ENCODE assay signal across 20 cellular contexts in genomic region chr10:97887399-97887798, GRCh38. TPM values are rescaled to one million over a fixed set of nuclear protein-coding genes. Genes with fewer than 3 reads are reported as not detected.
DNase-seq lines count a peak whose midpoint lies in the region; ATAC-seq, FAIRE-seq and TF ChIP-seq lines count a peak whose summit lies in the region.
"Had no signal": no experiment of that assay in that cellular context is flagged by ENCODE, and none has a peak within 500 bp of the region (broad histone marks: within the 10 kb centered on the region; RNA-seq: fewer than 3 reads in every experiment).

No MANE protein-coding gene starts in this region.

- no peak overlapping the region for H3K4me3 ChIP-seq in K562
- H3K4me3 ChIP-seq in trophoblast cell (ENCODE audit: low read depth, low read length), result no peak overlapping the region
- H3K4me3 ChIP-seq in H7 (ENCODE audit: insufficient read depth, low read depth, low read length), result no peak overlapping the region
- H3K4me3 ChIP-seq: BLaER1 had no signal

- CTCF ChIA-PET in K562 (lab: Yijun Ruan, JAX; ENCODE audit: low intra/inter-chr PET ratio), result no interaction called here

- 5% methylated on average over 4 of the region's 6 CpGs for WGBS in K562 (ENCODE audit: insufficient coverage, low coverage, missing lambda C conversion rate)
- no CpG with 5 or more reads among the region's 6 CpGs for WGBS in trophoblast cell (ENCODE audit: extremely low coverage, insufficient coverage, insufficient read length)

- intact Hi-C loops in K562 (cut with micrococcal nuclease), result no loop called here

- H3K9me1 ChIP-seq in K562 (ENCODE audit: control insufficient read depth, insufficient read depth, low read length), result no peaks in the 10 kb centered on the region

- FAIRE-seq in K562 (lab: Jason Lieb, UNC), result peak; percentile 46
- FAIRE-seq: D721Med, GM12892, H54 had no signal

- no peak overlapping the region for H2BK120ac ChIP-seq in trophoblast cell (ENCODE audit: insufficient read depth, low read length, poor library complexity)

- no peak overlapping the region for H4K91ac ChIP-seq in trophoblast cell (ENCODE audit: low read depth, low read length)

- H3K4me1 ChIP-seq in K562 (replicated peaks in 1 of 2; ENCODE audit: control insufficient read depth in 2 of 2, insufficient read depth in 2 of 2, low read length in 2 of 2) (peaks cover 14 to 17% of the 10 kb centered on the region in 2 experiments), trophoblast cell (ENCODE audit: control insufficient read depth in 1 of 2, insufficient read depth in 2 of 2, low read length in 2 of 2) (peaks cover 5 to 8% of the 10 kb centered on the region in 2 experiments)

- no peak for TF ChIP-seq POLR2A in K562 (conservative IDR thresholded peaks at IDR 0.05)

- TF ChIP-seq RAD21 in K562 (CRISPR knock-in tag; conservative IDR thresholded peaks at IDR 0.05 in 1 of 2, IDR thresholded peaks at IDR 0.05 in 1 of 2), result no peak

- no peak overlapping the region for H2AK5ac ChIP-seq in trophoblast cell (ENCODE audit: low read length)

- H3K79me2 ChIP-seq in K562 (ENCODE audit: control insufficient read depth, insufficient read depth, low read length), result no peaks in the 10 kb centered on the region
- no peaks in the 10 kb centered on the region for H3K79me2 ChIP-seq in trophoblast cell (ENCODE audit: control insufficient read depth, insufficient read depth, low read length, poor library complexity)

- H3K9me3 ChIP-seq in K562 (replicated peaks; ENCODE audit: control insufficient read depth, insufficient read depth, low read depth, low read length) (no peaks in the 10 kb centered on the region), trophoblast cell (ENCODE audit: insufficient read depth, low read depth, low read length) (peaks cover 7% of the 10 kb centered on the region)
- H3K9me3 ChIP-seq: BLaER1 had no signal

- H3K36me3 ChIP-seq in K562 (ENCODE audit: control insufficient read depth, insufficient read depth, low read length) (no peaks in the 10 kb centered on the region), trophoblast cell (ENCODE audit: control insufficient read depth in 1 of 2, insufficient read depth in 2 of 2, low read length in 2 of 2) (no peaks in the 10 kb centered on the region), H7 (replicated peaks; ENCODE audit: control insufficient read depth, insufficient read depth, low read length) (no peaks in the 10 kb centered on the region)
- H3K36me3 ChIP-seq: BLaER1 had no signal

- H3K27ac ChIP-seq in K562 (ENCODE audit: extremely low read depth, low read depth, low read length) (no peak overlapping the region), trophoblast cell (ENCODE audit: low read depth, low read length) (no peak overlapping the region)
- H3K27ac ChIP-seq: BLaER1 had no signal

- H4K8ac ChIP-seq in trophoblast cell (ENCODE audit: low read depth, low read length), result no peak overlapping the region

- ATAC-seq in K562 (peak; percentile 60; the same call in 2 of the 3 replicates), HG03097 (IDR thresholded peaks at IDR 0.05; ENCODE audit: low FRiP score, unreplicated experiment) (no peak), HG02798 (IDR thresholded peaks at IDR 0.05; ENCODE audit: poor library complexity, unreplicated experiment) (no peak)
- ATAC-seq: CD8-positive, alpha-beta T cell; T-helper 17 cell had no signal

- H3K79me1 ChIP-seq in trophoblast cell (ENCODE audit: low read length), result no peaks in the 10 kb centered on the region

- no peak overlapping the region for H2BK5ac ChIP-seq in trophoblast cell (ENCODE audit: low read depth, low read length, poor library complexity)

- no peak overlapping the region for H2BK12ac ChIP-seq in trophoblast cell (ENCODE audit: low read length)

- no peak overlapping the region for H3K14ac ChIP-seq in trophoblast cell (ENCODE audit: low read length)

- DNase-seq in ELF-1 (ENCODE audit: low read depth, low spot score), result peak; percentile 73
- peak; percentile 76 for DNase-seq in M059J (ENCODE audit: low read depth)
- DNase-seq in K562 (ENCODE audit: extremely low read depth in 1 of 4, low spot score in 3 of 4), result peak; percentile 29 to 70 (median 52)
- DNase-seq in trophoblast cell, result peak; percentile 20 to 33
- no peak for DNase-seq in DMS114 treated with DMSO at 0.1 percent for 48 hours (lab: John Stamatoyannopoulos, UW; ENCODE audit: unreplicated experiment)
- no peak for DNase-seq in H7
- DNase-seq: CD8-positive, alpha-beta T cell; DMS79 treated with DMSO at 0.1 percent for 48 hours; NCI-H1048; NCI-H146; NCI-H2081; NCI-H748 treated with DMSO at 0.1 percent for 48 hours; SHP77 treated with DMSO at 0.1 percent for 48 hours; T-helper 17 cell had no signal

- in situ Hi-C loops in K562 (cut with MboI), result no loop called here

- TF ChIP-seq CTCF in K562 (IDR thresholded peaks at IDR 0.05 in 2 of 3, conservative IDR thresholded peaks at IDR 0.05 in 1 of 3; ENCODE audit: insufficient read depth in 2 of 3, low read depth in 1 of 3, low read length in 3 of 3), result no peak

- POLR2A ChIA-PET in K562 (lab: Yijun Ruan, JAX), result interaction anchor here (0.7 kb wide), 1 partner anchor 103 kb away, joined by 3 read pairs; no protein-coding TSS in a partner anchor

- TF ChIP-seq EP300 in K562 (IDR thresholded peaks at IDR 0.05; ENCODE audit: low read length), result no peak

- H3K4ac ChIP-seq in trophoblast cell (ENCODE audit: low read depth, low read length), result no peak overlapping the region

- H3K4me2 ChIP-seq in K562 (ENCODE audit: insufficient read depth, low read length), result no peak overlapping the region
- no peak overlapping the region for H3K4me2 ChIP-seq in trophoblast cell (ENCODE audit: low read length)
- H3K4me2 ChIP-seq: BLaER1 had no signal

- H3K9ac ChIP-seq in K562 (ENCODE audit: insufficient read depth in 1 of 2, low read depth in 2 of 2, low read length in 2 of 2) (no peak overlapping the region), trophoblast cell (ENCODE audit: low read length) (no peak overlapping the region)
- H3K9ac ChIP-seq: BLaER1 had no signal

- H2AFZ ChIP-seq in K562 (ENCODE audit: low read depth, low read length) (no peak overlapping the region), trophoblast cell (ENCODE audit: insufficient read depth, low read length, poor library complexity) (no peak overlapping the region)

- H4K12ac ChIP-seq in trophoblast cell (ENCODE audit: low read depth, low read length), result no peak overlapping the region

- H3K23ac ChIP-seq in trophoblast cell (ENCODE audit: low read length), result no peak overlapping the region

- no peak overlapping the region for H3K18ac ChIP-seq in trophoblast cell (ENCODE audit: low read length)

- no TSS peak for BruUV-seq in K562 (replicated peaks; lab: Mats Ljungman, UMichigan)

- H4K20me1 ChIP-seq in K562 (replicated peaks; ENCODE audit: control insufficient read depth, insufficient read depth, low read length), result no peaks in the 10 kb centered on the region
- H4K20me1 ChIP-seq: BLaER1 had no signal

- peaks cover 0 to 4% of the 10 kb centered on the region in 2 experiments; a peak in 2 of 5 replicates for H3K27me3 ChIP-seq in K562 (ENCODE audit: control insufficient read depth in 2 of 2, insufficient read depth in 2 of 2, low read length in 2 of 2)
- no peaks in the 10 kb centered on the region for H3K27me3 ChIP-seq in trophoblast cell (ENCODE audit: insufficient read depth, low read length)
- H3K27me3 ChIP-seq in H7 (ENCODE audit: control insufficient read depth, insufficient read depth, low read length), result no peaks in the 10 kb centered on the region
- H3K27me3 ChIP-seq: BLaER1 had no signal

TF ChIP-seq in K562, 482 proteins besides CTCF, POLR2A, EP300 and RAD21 (continues in another document):
- TF ChIP-seq SREBF1 (IDR thresholded peaks at IDR 0.05; ENCODE audit: borderline replicate concordance, low read depth, low read length) (no peak), BRF2 (IDR thresholded peaks at IDR 0.05; ENCODE audit: borderline replicate concordance, insufficient read depth, insufficient read length) (no peak), FOXJ3 (CRISPR knock-in tag; IDR thresholded peaks at IDR 0.05) (no peak), LARP7 (IDR thresholded peaks at IDR 0.05) (no peak), TGIF2 (CRISPR knock-in tag; IDR thresholded peaks at IDR 0.05) (no peak), TEAD4 (IDR thresholded peaks at IDR 0.05; ENCODE audit: low read length) (no peak), TEAD4 (CRISPR knock-in tag; IDR thresholded peaks at IDR 0.05; ENCODE audit: borderline replicate concordance) (no peak), RBM25 (IDR thresholded peaks at IDR 0.05; ENCODE audit: low read depth, low read length, severe bottlenecking) (peak; percentile 11)

RNA-seq across cellular contexts. Expression of gene GOLGA7B, which starts 37.8 kb away (rescaled TPM):
- total RNA-seq in M059J (2014; rRNA removed; shearing (Covaris generic)), result not detected in 2 replicates
- 0.07 and 0.25 TPM in 2 replicates for total RNA-seq in K562 (2011; cell fraction: chromatin; rRNA removed; ENCODE audit: low replicate concordance)
- under 0.01 TPM in 1 of 2 replicates, not detected in the other for total RNA-seq in K562 (2011; cell fraction: nucleolus; rRNA removed)
- 0.07 TPM in 1 of 2 replicates, not detected in the other for total RNA-seq in K562 (2011; cell fraction: nucleoplasm; rRNA removed)
- total RNA-seq in K562 (2014; rRNA removed) (0.04 TPM in 1 of 2 replicates, not detected in the other), K562 (2014; rRNA removed; fragmentation: Illumina TruSeq; extraction: Trizol) (0.04 and 0.06 TPM in 2 replicates), K562 (2015; rRNA removed; fragmentation: Illumina TruSeq; extraction: Trizol) (0.04 TPM in 1 of 2 replicates, not detected in the other), K562 (2021) (0.07 and 0.11 TPM in 2 replicates)
- polyA plus RNA-seq in K562 (2011; rRNA removed) (0.01 and 0.04 TPM in 2 replicates), K562 (2014; fragmentation: Illumina TruSeq; extraction: Trizol) (0.03 and 0.06 TPM in 2 replicates), K562 (2014; fragmentation: Nextera tagmentation; extraction: Ambion mirVana) (not detected), K562 (2014; rRNA removed) (0.01 and 0.03 TPM in 2 replicates)
- 0.01 and 0.04 TPM in 2 replicates for polyA plus RNA-seq in K562 (2011; cell fraction: cytosol; rRNA removed)
- polyA plus RNA-seq in K562 (2011; cell fraction: nucleus; rRNA removed), result 0.06 TPM in 2 replicates
- polyA plus RNA-seq in K562 (2012), result 0.07 and 0.12 TPM in 2 replicates
- 0.18 and 0.21 TPM in 2 replicates for polyA minus RNA-seq in K562 (2011; rRNA and poly(A)+ RNA removed)
- not detected in 2 replicates for polyA minus RNA-seq in K562 (2011; cell fraction: cytosol; rRNA and poly(A)+ RNA removed)
- under 0.01 TPM in 1 of 2 replicates, not detected in the other for polyA minus RNA-seq in K562 (2011; cell fraction: nucleus; rRNA and poly(A)+ RNA removed)
- 0.21 and 0.47 TPM in 2 replicates for polyA plus RNA-seq in trophoblast cell (2013)
- 0.04 TPM in 1 of 2 replicates, not detected in the other for total RNA-seq in H7 (2014; rRNA removed; shearing (Covaris generic))

Comparison
In these comparisons a context has a peak if more than half of its experiments do, and no peak if none do; other contexts are left out.
1. DNase-seq: peak in ELF-1 (single experiment), M059J (single experiment), K562 (4 of 4) and trophoblast cell (2 of 2); none in DMS114 treated with DMSO at 0.1 percent for 48 hours (single experiment) and H7 (single experiment).